In the genomic region with DNA sequence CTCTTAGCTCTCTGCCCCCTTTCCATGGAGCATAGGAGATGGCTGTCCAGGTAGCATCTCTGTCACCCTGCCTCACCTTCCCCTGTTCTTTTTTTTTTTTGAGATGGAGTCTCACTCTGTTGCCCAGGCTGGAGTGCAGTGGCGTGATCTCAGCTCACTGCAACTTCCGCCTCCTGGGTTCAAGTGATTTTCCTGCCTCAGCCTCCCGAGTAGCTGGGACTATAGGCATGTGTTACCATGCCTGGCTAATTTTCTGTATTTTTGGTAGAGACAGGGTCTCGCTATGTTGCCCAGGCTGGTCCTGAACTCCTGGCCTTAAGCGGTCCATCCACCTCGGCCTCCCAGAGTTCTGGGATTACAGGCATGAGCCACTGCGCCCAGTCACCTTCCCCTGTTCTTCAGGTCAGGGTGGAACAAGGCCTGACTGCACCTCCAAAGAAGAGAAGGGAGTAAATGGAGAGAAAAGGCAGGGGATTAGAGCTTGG, we compare ENCODE assay signal across 11 cellular contexts. TPM values are rescaled to one million over a fixed set of nuclear protein-coding genes. Genes with fewer than 3 reads are reported as not detected.
DNase-seq lines count a peak whose midpoint lies in the region; ATAC-seq and TF ChIP-seq lines count a peak whose summit lies in the region.
"Not testable (repeated sequence)": the region's sequence is repeated elsewhere in the genome, so short reads cannot be mapped to it uniquely, and the experiment has no call there.
"Had no signal": no experiment of that assay in that cellular context is flagged by ENCODE, and none has a peak within 500 bp of the region (broad histone marks: within the 10 kb centered on the region; RNA-seq: fewer than 3 reads in every experiment).

No MANE protein-coding gene starts in this region.

- not testable (repeated sequence) for H3K9ac ChIP-seq in H9 (ENCODE audit: extremely low read depth, insufficient read length, low read length); SK-N-MC (ENCODE audit: insufficient read length); neuronal stem cell (ENCODE audit: low read depth, low read length, poor library complexity)

- no CpG with 5 or more reads among the region's 7 CpGs for WGBS in H9 (ENCODE audit: extremely low coverage, insufficient read length, low lambda C conversion rate)
- 86% methylated on average over 7 of the region's 7 CpGs for WGBS in right cardiac atrium
- no CpG with 5 or more reads among the region's 7 CpGs for WGBS in neuronal stem cell (ENCODE audit: extremely low coverage in 2 of 2, insufficient read length in 2 of 2, insufficient replicate concordance in 1 of 2), 2 donors

- not testable (repeated sequence) for H3K56ac ChIP-seq in H9 (ENCODE audit: insufficient read length, low read depth, low read length)

- H3K4me1 ChIP-seq in H9 (ENCODE audit: insufficient read depth, low read length) (peaks cover 20% of the 10 kb centered on the region; the same call in 1 of the 2 replicates), neuronal stem cell (ENCODE audit: control insufficient read depth in 2 of 2, insufficient read depth in 1 of 2, low read depth in 1 of 2, low read length in 2 of 2) (peaks cover 36 to 44% of the 10 kb centered on the region in 2 donors)
- not testable (repeated sequence) for H3K4me1 ChIP-seq in right cardiac atrium (ENCODE audit: control insufficient read depth, insufficient read depth, low read length)

- intact Hi-C loops in right cardiac atrium (cut with DNase I) = not testable (repeated sequence)

- DNase-seq in H9; SK-N-MC (ENCODE audit: low read depth, low spot score); nephron progenitor cell; neuronal stem cell (ENCODE audit: low spot score): not testable (repeated sequence)
- DNase-seq in right cardiac atrium = peak in 2 of 3 donors; percentile 1 to 3

- H3K18ac ChIP-seq in H9 (ENCODE audit: insufficient read length, low read depth, low read length); neuronal stem cell (ENCODE audit: low read length): not testable (repeated sequence)

- not testable (repeated sequence) for H2BK15ac ChIP-seq in H9 (ENCODE audit: low read depth, low read length); neuronal stem cell (ENCODE audit: low read length)

- not testable (repeated sequence) for H3K9me3 Mint-ChIP-seq in H9, brain, nephron progenitor cell

- H3T11ph ChIP-seq in H9 (ENCODE audit: low read length) = not testable (repeated sequence)

- H3K36me3 Mint-ChIP-seq in H9 (ENCODE audit: insufficient read depth in 1 of 3, low read depth in 3 of 3) (peaks cover 6 to 52% (median 48%) of the 10 kb centered on the region in 3 experiments; a peak in 6 of 7 replicates), brain (peaks cover 14% of the 10 kb centered on the region), nephron progenitor cell (ENCODE audit: low read depth) (peaks cover 29% of the 10 kb centered on the region)

- not testable (repeated sequence) for H3K9me3 ChIP-seq in H9 (ENCODE audit: control insufficient read depth, low read depth, low read length); SK-N-MC (ENCODE audit: low read depth, low read length); right cardiac atrium (ENCODE audit: control insufficient read depth, low read length); neuronal stem cell (replicated peaks in 1 of 2; ENCODE audit: control insufficient read depth in 2 of 2, insufficient read depth in 1 of 2, low read depth in 1 of 2, low read length in 2 of 2)

- H3K27me3 ChIP-seq in H9 (ENCODE audit: insufficient read depth, low read length); right cardiac atrium (ENCODE audit: control insufficient read depth, insufficient read depth); neuronal stem cell (ENCODE audit: control insufficient read depth in 3 of 3, insufficient read depth in 3 of 3, low read depth in 1 of 3, low read length in 3 of 3): not testable (repeated sequence)

- not testable (repeated sequence) for H3K23ac ChIP-seq in H9 (ENCODE audit: insufficient read length, low read depth, low read length); neuronal stem cell (ENCODE audit: low read depth, low read length, poor library complexity)

- not testable (repeated sequence) for H3K4ac ChIP-seq in H9 (ENCODE audit: low read depth, low read length); neuronal stem cell (ENCODE audit: low read length)

- H2BK120ac ChIP-seq in H9 (ENCODE audit: low read depth, low read length, poor library complexity, severe bottlenecking); neuronal stem cell (ENCODE audit: low read depth, low read length): not testable (repeated sequence)

- H3K23me2 ChIP-seq in H9 (ENCODE audit: insufficient read length, low read depth, low read length, poor library complexity, severe bottlenecking) = not testable (repeated sequence)

- peak overlapping the region in 2 of 3 experiments; percentile 32 to 64; a peak in 4 of 7 replicates for H3K27ac Mint-ChIP-seq in H9
- peak overlapping the region; percentile 12 to 97 (median 94) for H3K27ac Mint-ChIP-seq in brain
- H3K27ac Mint-ChIP-seq in nephron progenitor cell = peak overlapping the region; percentile 71

- H3K14ac ChIP-seq in H9 (ENCODE audit: insufficient read depth, low read length); neuronal stem cell (ENCODE audit: low read length): not testable (repeated sequence)

- H2BK20ac ChIP-seq in H9 (ENCODE audit: low read depth, low read length, poor library complexity, severe bottlenecking) = not testable (repeated sequence)

- H2AK5ac ChIP-seq in H9 (ENCODE audit: insufficient read length, low read length); neuronal stem cell (ENCODE audit: low read depth, low read length): not testable (repeated sequence)

- ATAC-seq in right cardiac atrium = not testable (repeated sequence)

- peak overlapping the region in 1 of 2 experiments; percentile 37; a peak in 2 of 5 replicates for H3K4me3 Mint-ChIP-seq in H9
- not testable (repeated sequence) for H3K4me3 Mint-ChIP-seq in brain
- H3K4me3 Mint-ChIP-seq in nephron progenitor cell = peak overlapping the region; percentile 55

- H3K4me3 ChIP-seq in SK-N-MC; right cardiac atrium (ENCODE audit: low read length); neuronal stem cell (ENCODE audit: low read length in 2 of 2): not testable (repeated sequence)

- not testable (repeated sequence) for H3K79me1 ChIP-seq in H9 (ENCODE audit: insufficient read depth, low read depth, low read length, poor library complexity, severe bottlenecking); neuronal stem cell (ENCODE audit: low read depth, low read length)

- TF ChIP-seq CTCF in H9 (conservative IDR thresholded peaks at IDR 0.05); brain (conservative IDR thresholded peaks at IDR 0.05); nephron progenitor cell (IDR thresholded peaks at IDR 0.05): not testable (repeated sequence)

- H3K4me1 Mint-ChIP-seq in H9 (peaks cover 52 to 70% of the 10 kb centered on the region in 2 experiments), brain (peaks cover 70% of the 10 kb centered on the region), nephron progenitor cell (peaks cover 74% of the 10 kb centered on the region)

- H4K91ac ChIP-seq in H9 (ENCODE audit: insufficient read length, low read depth, low read length); neuronal stem cell (ENCODE audit: low read depth, low read length, poor library complexity): not testable (repeated sequence)

- H2BK5ac ChIP-seq in H9 (ENCODE audit: insufficient read length, low read length); neuronal stem cell (ENCODE audit: low read length): not testable (repeated sequence)

- H3K4me2 ChIP-seq in H9 (ENCODE audit: insufficient read depth, insufficient read length, low read length); neuronal stem cell (ENCODE audit: insufficient read depth, low read length, poor library complexity, severe bottlenecking): not testable (repeated sequence)

- H3K27ac ChIP-seq in H9 (ENCODE audit: insufficient read length, low read depth, low read length); right cardiac atrium (ENCODE audit: low read length): not testable (repeated sequence)
- peak overlapping the region; percentile 93 for H3K27ac ChIP-seq in SK-N-MC
- peak overlapping the region; percentile 41 for H3K27ac ChIP-seq in neuronal stem cell (replicated peaks; ENCODE audit: low read length)

- not testable (repeated sequence) for H4K5ac ChIP-seq in H9 (ENCODE audit: insufficient read length, low read depth, low read length)

- H2BK12ac ChIP-seq in H9 (ENCODE audit: insufficient read length, low read depth, low read length); neuronal stem cell (ENCODE audit: low read length): not testable (repeated sequence)

- H2AFZ ChIP-seq in H9 (ENCODE audit: low read length); neuronal stem cell (ENCODE audit: low read length): not testable (repeated sequence)

- H3K79me2 ChIP-seq in H9 (ENCODE audit: insufficient read depth, low read length) = not testable (repeated sequence)

- not testable (repeated sequence) for H4K8ac ChIP-seq in H9 (replicated peaks; ENCODE audit: insufficient read length, low read depth, low read length); neuronal stem cell (ENCODE audit: low read depth, low read length)

- not testable (repeated sequence) for H4K20me1 ChIP-seq in H9 (ENCODE audit: control insufficient read depth, insufficient read depth, insufficient read length)

- peaks cover 20% of the 10 kb centered on the region for H3K36me3 ChIP-seq in SK-N-MC (ENCODE audit: insufficient read depth, low read length)
- H3K36me3 ChIP-seq in neuronal stem cell (replicated peaks in 1 of 2; ENCODE audit: control insufficient read depth in 2 of 2, insufficient read depth in 2 of 2, low read length in 2 of 2) = peaks cover 5 to 48% of the 10 kb centered on the region in 2 donors

- not testable (repeated sequence) for H3K27me3 Mint-ChIP-seq in H9 (ENCODE audit: low read depth); brain; nephron progenitor cell (ENCODE audit: low read depth, poor library complexity)

RNA-seq across cellular contexts. Expression of a gene that starts 10.4 kb away (rescaled TPM):
- total RNA-seq in H9 (2021) (42.8 and 43.1 TPM in 2 replicates), right cardiac atrium (not detected)
- polyA plus RNA-seq in brain (ENCODE audit: insufficient read depth, low read depth, low replicate concordance) (113 TPM), right cardiac atrium (0.07 TPM)
- 3.3 TPM for polyA plus RNA-seq in neuronal stem cell (2013, experiment 1 of 2)
- polyA plus RNA-seq in neuronal stem cell (2013, experiment 2 of 2) = 3.4 TPM
- total RNA-seq: Daoy, GM23248 had no signal
- polyA plus RNA-seq: BJ, CD14-positive monocyte, GM23248 had no signal

RNA-seq across cellular contexts. Expression of a gene that starts 10.9 kb away (rescaled TPM):
- 64.6 and 68.0 TPM in 2 replicates for total RNA-seq in H9 (2021)
- 91.7 TPM for polyA plus RNA-seq in brain (ENCODE audit: insufficient read depth, low read depth, low replicate concordance)
- total RNA-seq in right cardiac atrium = under 1 TPM; 0.17 to 0.33 (median 0.19) TPM
- 0.25 TPM for polyA plus RNA-seq in right cardiac atrium
- polyA plus RNA-seq in neuronal stem cell (2013, experiment 1 of 2) = 72.9 TPM
- polyA plus RNA-seq in neuronal stem cell (2013, experiment 2 of 2) = 75.1 TPM
- total RNA-seq: CD4-positive, alpha-beta memory T cell had no signal
- polyA plus RNA-seq: CD14-positive monocyte; CD4-positive, alpha-beta memory T cell had no signal

RNA-seq across cellular contexts. Expression of a gene that starts 16.8 kb away (rescaled TPM):
- total RNA-seq in H9 (2021) = 50.6 and 55.0 TPM in 2 replicates
- polyA plus RNA-seq in brain (ENCODE audit: insufficient read depth, low read depth, low replicate concordance) = 126 TPM
- 10 to 100 TPM; 43.8 to 55.2 (median 51.5) TPM for total RNA-seq in right cardiac atrium
- 100 TPM for polyA plus RNA-seq in right cardiac atrium
- polyA plus RNA-seq in neuronal stem cell (2013, experiment 1 of 2) = 81.9 TPM
- polyA plus RNA-seq in neuronal stem cell (2013, experiment 2 of 2) = 81.2 TPM

RNA-seq across cellular contexts. Expression of a gene that starts 17.8 kb away (rescaled TPM):
- total RNA-seq in H9 (2021) (45.6 and 49.4 TPM in 2 replicates), right cardiac atrium (10 to 100 TPM; 23.9 to 28.7 (median 27.0) TPM)
- polyA plus RNA-seq in brain (ENCODE audit: insufficient read depth, low read depth, low replicate concordance) (92.9 TPM), right cardiac atrium (13.7 TPM)
- 54.3 TPM for polyA plus RNA-seq in neuronal stem cell (2013, experiment 1 of 2)
- polyA plus RNA-seq in neuronal stem cell (2013, experiment 2 of 2) = 51.2 TPM

RNA-seq across cellular contexts. Expression of a gene that starts 43.1 kb away (rescaled TPM):
- total RNA-seq in H9 (2021) = 51.0 and 52.7 TPM in 2 replicates
- 55.1 TPM for polyA plus RNA-seq in brain (ENCODE audit: insufficient read depth, low read depth, low replicate concordance)
- 100 to 1,000 TPM; 238 to 451 (median 281) TPM for total RNA-seq in right cardiac atrium
- 247 TPM for polyA plus RNA-seq in right cardiac atrium
- polyA plus RNA-seq in neuronal stem cell (2013, experiment 1 of 2) = 28.6 TPM
- polyA plus RNA-seq in neuronal stem cell (2013, experiment 2 of 2) = 29.9 TPM

Comparison
In these comparisons a context has a peak if more than half of its experiments do, and no peak if none do; other contexts are left out.
1. RNA of a gene that starts 10.4 kb away (total RNA-seq): 42.8 to 43.1 TPM in H9; not detected in right cardiac atrium; every median in the first group is over 10 times any median in the second.
2. RNA of a gene that starts 10.9 kb away (total RNA-seq): 64.6 to 68.0 TPM in H9; 0.17 to 0.33 TPM in right cardiac atrium; every median in the first group is over 10 times any median in the second.
3. Peak in every context shown above with its lines, with median percentiles within 50 percentile points of each other: H3K27ac Mint-ChIP-seq.